17 cellular contexts compared by ENCODE assay signal in genomic region chr17:37133131-37133530, GRCh38.
DNase-seq lines count a peak whose midpoint lies in the region; ATAC-seq and TF ChIP-seq lines count a peak whose summit lies in the region.
"Had no signal": no experiment of that assay in that cellular context is flagged by ENCODE, and none has a peak within 500 bp of the region (broad histone marks: within the 10 kb centered on the region; RNA-seq: fewer than 3 reads in every experiment).

No MANE protein-coding gene starts in this region.

- no peaks in the 10 kb centered on the region for H3K9me3 ChIP-seq in HEK293 (ENCODE audit: control insufficient read depth, insufficient read depth, low read depth, low read length)

- H3K27ac Mint-ChIP-seq in activated CD4-positive, alpha-beta T cell treated with anti-CD3 and anti-CD28 coated beads, Interleukin-2, amount 10 ng/mL, durations not matched to agents 24 days and 14 days = no peak overlapping the region

- intact Hi-C loops in activated CD4-positive, alpha-beta T cell treated with anti-CD3 and anti-CD28 coated beads, Interleukin-2, amount 10 ng/mL, durations not matched to agents 24 days and 14 days (cut with micrococcal nuclease) = no loop called here

- peak; percentile 11 for DNase-seq in NCI-H748 (lab: John Stamatoyannopoulos, UW; ENCODE audit: unreplicated experiment)
- no peak for DNase-seq in NCI-H748 treated with DMSO at 0.1 percent for 48 hours (lab: John Stamatoyannopoulos, UW)
- DNase-seq in fibroblast of villous mesenchyme (ENCODE audit: low read depth) = peak; percentile 37
- peak; percentile 37 for DNase-seq in retina
- no peak for DNase-seq in NCI-H1048 (lab: John Stamatoyannopoulos, UW)
- DNase-seq in activated CD4-positive, alpha-beta T cell treated with anti-CD3 and anti-CD28 coated beads, Interleukin-2, amount 10 ng/mL, durations not matched to agents 24 days and 14 days = no peak
- DNase-seq: C1 segment of cervical spinal cord, DMS153, GM23248, NCI-H1105 treated with DMSO at 0.1 percent for 48 hours, NCI-H1930, NCI-H345, NCI-H69 had no signal

- H3K4me3 ChIP-seq in HEK293 (ENCODE audit: low read depth, low read length) = no peak overlapping the region
- H3K4me3 ChIP-seq in fibroblast of villous mesenchyme (ENCODE audit: low read depth, low read length) = no peak overlapping the region
- H3K4me3 ChIP-seq: GM23248, K562 had no signal

- no peak for ATAC-seq in GM18520 (IDR thresholded peaks at IDR 0.05; ENCODE audit: unreplicated experiment)
- ATAC-seq: Right ventricle myocardium inferior had no signal

- H3K4me3 Mint-ChIP-seq in activated CD4-positive, alpha-beta T cell treated with anti-CD3 and anti-CD28 coated beads, Interleukin-2, amount 10 ng/mL, durations not matched to agents 24 days and 14 days = no peak overlapping the region

- no peaks in the 10 kb centered on the region for H3K9me3 Mint-ChIP-seq in activated CD4-positive, alpha-beta T cell treated with anti-CD3 and anti-CD28 coated beads, Interleukin-2, amount 10 ng/mL, durations not matched to agents 24 days and 14 days

- no peaks in the 10 kb centered on the region for H3K4me1 Mint-ChIP-seq in activated CD4-positive, alpha-beta T cell treated with anti-CD3 and anti-CD28 coated beads, Interleukin-2, amount 10 ng/mL, durations not matched to agents 24 days and 14 days

- H3K36me3 Mint-ChIP-seq in activated CD4-positive, alpha-beta T cell treated with anti-CD3 and anti-CD28 coated beads, Interleukin-2, amount 10 ng/mL, durations not matched to agents 24 days and 14 days (ENCODE audit: low read depth) = peaks cover 20% of the 10 kb centered on the region

- H3K27ac ChIP-seq in HEK293 (ENCODE audit: extremely low read depth, low read depth, low read length) = no peak overlapping the region
- H3K27ac ChIP-seq: GM23248 had no signal

- TF ChIP-seq CTCF in HEK293 (tag by site-specific recombination; IDR thresholded peaks at IDR 0.05) (no peak), fibroblast of villous mesenchyme (IDR thresholded peaks at IDR 0.05; ENCODE audit: insufficient read depth, low read depth, low read length) (no peak)

- POLR2A ChIA-PET in HEK293 (lab: Yijun Ruan, JAX) = no interaction called here

- peaks cover 6 to 20% of the 10 kb centered on the region in 2 experiments for H3K36me3 ChIP-seq in HEK293 (ENCODE audit: control insufficient read depth in 2 of 2, insufficient read depth in 1 of 2, low read length in 2 of 2)

- H3K27me3 Mint-ChIP-seq in activated CD4-positive, alpha-beta T cell treated with anti-CD3 and anti-CD28 coated beads, Interleukin-2, amount 10 ng/mL, durations not matched to agents 24 days and 14 days = no peaks in the 10 kb centered on the region

- H3K4me1 ChIP-seq in HEK293 (ENCODE audit: control insufficient read depth, insufficient read depth, low read length) = peaks cover 36% of the 10 kb centered on the region

- CTCF ChIA-PET in HEK293 (lab: Yijun Ruan, JAX) = no interaction called here

TF ChIP-seq in HEK293, 187 proteins besides CTCF, POLR2A, EP300 and RAD21:
- TF ChIP-seq ZNF449 (tag by site-specific recombination; IDR thresholded peaks at IDR 0.05) (no peak), FEZF1 (tag by site-specific recombination; IDR thresholded peaks at IDR 0.05) (peak; percentile 22; the same call in 1 of the 2 replicates)

Comparison
In these comparisons a context has a peak if more than half of its experiments do, and no peak if none do; other contexts are left out.
1. DNase-seq: peak in NCI-H748 (single experiment), fibroblast of villous mesenchyme (single experiment) and retina (single experiment); none in NCI-H748 treated with DMSO at 0.1 percent for 48 hours (single experiment), NCI-H1048 (single experiment) and activated CD4-positive, alpha-beta T cell treated with anti-CD3 and anti-CD28 coated beads, Interleukin-2, amount 10 ng/mL, durations not matched to agents 24 days and 14 days (single experiment).